In genomic region chr14:96925422-96925821, GRCh38 we compare ENCODE assay signal across 1 cellular context.
TF ChIP-seq lines count a peak whose summit lies in the region.

No MANE protein-coding gene starts in this region.

TF ChIP-seq in GM23338, 12 proteins besides CTCF, POLR2A, EP300 and RAD21 (continued from another document):
- TF ChIP-seq ZNF462 (CRISPR knock-in tag; IDR thresholded peaks at IDR 0.05) (no peak), ETS1 (IDR thresholded peaks at IDR 0.05) (no peak), EZH2 (IDR thresholded peaks at IDR 0.05; ENCODE audit: low read depth, unreplicated experiment) (no peak)
TF ChIP-seq in GM23338: peak in this region for 0.
